In genomic region chr6:56938634-56939294, GRCh38 we compare ENCODE assay signal across 9 cellular contexts. TPM values are rescaled to one million over a fixed set of nuclear protein-coding genes. Genes with fewer than 3 reads are reported as not detected.
DNase-seq lines count a peak whose midpoint lies in the region; ATAC-seq, FAIRE-seq and TF ChIP-seq lines count a peak whose summit lies in the region.
"Had no signal": no experiment of that assay in that cellular context is flagged by ENCODE, and none has a peak within 500 bp of the region (broad histone marks: within the 10 kb centered on the region; RNA-seq: fewer than 3 reads in every experiment).

No MANE protein-coding gene starts in this region.

- H3K36me3 ChIP-seq in BJ (ENCODE audit: control insufficient read depth, insufficient read depth, low read length) = no peaks in the 10 kb centered on the region
- no peaks in the 10 kb centered on the region for H3K36me3 ChIP-seq in CD8-positive, alpha-beta T cell (ENCODE audit: insufficient read depth, low read length)

- H3K36me3 Mint-ChIP-seq in CD8-positive, alpha-beta T cell = no peaks in the 10 kb centered on the region

- TF ChIP-seq POLR2A in lower leg skin (IDR thresholded peaks at IDR 0.05) = no peak

- H3K27me3 Mint-ChIP-seq in CD8-positive, alpha-beta T cell (ENCODE audit: low read depth) = peaks cover 9% of the 10 kb centered on the region

- WGBS in lower leg skin, 2 donors = 9 to 30% methylated on average over 1 of the region's 1 CpG

- no peak overlapping the region for H3K4me3 ChIP-seq in BJ (ENCODE audit: low read depth, low read length)
- H3K4me3 ChIP-seq in CD8-positive, alpha-beta T cell (ENCODE audit: low read depth, low read length) = no peak overlapping the region
- no peak overlapping the region for H3K4me3 ChIP-seq in lower leg skin (ENCODE audit: low read depth, poor library complexity, severe bottlenecking)

- H3K4me1 ChIP-seq in CD8-positive, alpha-beta T cell (ENCODE audit: insufficient read depth, low read length) = no peaks in the 10 kb centered on the region

- peaks cover 6% of the 10 kb centered on the region for H3K9me3 ChIP-seq in CD8-positive, alpha-beta T cell (ENCODE audit: low read length)

- intact Hi-C loops in CD8-positive, alpha-beta T cell (cut with DNase I, micrococcal nuclease) = no loop called here
- intact Hi-C loops in lower leg skin (cut with DNase I; ENCODE audit: low total_unique reads) = no loop called here

- H3K4me1 Mint-ChIP-seq in CD8-positive, alpha-beta T cell (ENCODE audit: low read depth) = no peaks in the 10 kb centered on the region

- POLR2A ChIA-PET in BJ (lab: Charles Lee) = no interaction called here
- POLR2A ChIA-PET in CD8-positive, alpha-beta T cell (lab: Charles Lee) = interaction anchor here (0.7 kb wide), 1 partner anchor 144 kb away, joined by 3 read pairs; no protein-coding TSS in a partner anchor

- CTCF ChIA-PET in BJ (lab: Yijun Ruan, JAX) = interaction anchor here (1.3 to 2.0 kb wide), 4 partner anchors 13 to 36 kb away, joined by 4 to 12 read pairs (median 6); partner anchors contain the start of gene BEND6
- CTCF ChIA-PET in CD8-positive, alpha-beta T cell (lab: Charles Lee) = no interaction called here

- no peak overlapping the region for H3K27ac Mint-ChIP-seq in CD8-positive, alpha-beta T cell

- no peak overlapping the region for H3K27ac ChIP-seq in CD8-positive, alpha-beta T cell (ENCODE audit: low read depth, low read length)

- peaks cover 10% of the 10 kb centered on the region for H3K9me3 Mint-ChIP-seq in CD8-positive, alpha-beta T cell

- H3K4me3 Mint-ChIP-seq in CD8-positive, alpha-beta T cell = no peak overlapping the region

- FAIRE-seq in islet of Langerhans (lab: Jason Lieb, UNC) = peak; percentile 38

- H3K27me3 ChIP-seq in BJ (ENCODE audit: control insufficient read depth, insufficient read depth, low read length) = no peaks in the 10 kb centered on the region
- no peaks in the 10 kb centered on the region for H3K27me3 ChIP-seq in CD8-positive, alpha-beta T cell (ENCODE audit: insufficient read depth, low read length)

- ATAC-seq in GM21825 (IDR thresholded peaks at IDR 0.05; ENCODE audit: unreplicated experiment) (peak; percentile 57), SK-N-SH treated with all-trans-retinoic acid at 6 μM for 48 hours (peak; percentile 97)
- no peak for ATAC-seq in CD8-positive, alpha-beta T cell

- no peak for TF ChIP-seq CTCF in BJ (IDR thresholded peaks at IDR 0.05; ENCODE audit: insufficient read depth, low read depth, low read length)
- no peak for TF ChIP-seq CTCF in CD8-positive, alpha-beta T cell (IDR thresholded peaks at IDR 0.05)
- TF ChIP-seq CTCF in lower leg skin (IDR thresholded peaks at IDR 0.05) = no peak

- peak; percentile 94 for DNase-seq in BJ (ENCODE audit: low read depth)
- DNase-seq in germinal center (ENCODE audit: low spot score) = no peak
- no peak for DNase-seq in CD8-positive, alpha-beta T cell
- DNase-seq in lower leg skin (ENCODE audit: low spot score in 2 of 2) = no peak
- no peak for DNase-seq in activated CD8-positive, alpha-beta memory T cell treated with anti-CD3 and anti-CD28 coated beads, Interleukin-2, amount 50 U/mL, for 4 hours
- DNase-seq: NCI-H526 had no signal

TF ChIP-seq in SK-N-SH treated with all-trans-retinoic acid at 6 μM for 48 hours, 23 proteins besides CTCF, POLR2A, EP300 and RAD21:
- no peak for TF ChIP-seq SNAI2 (CRISPR knock-in tag; IDR thresholded peaks at IDR 0.05)
- TF ChIP-seq ZNF8 (CRISPR knock-in tag; IDR thresholded peaks at IDR 0.05) = no peak
- TF ChIP-seq ISL1 (CRISPR knock-in tag; IDR thresholded peaks at IDR 0.05) = peak; percentile 42; the same call in 1 of the 2 replicates
- 0 out of 2 replicates have a peak, but pooled peaks have one; percentile 55 for TF ChIP-seq ZFP3 (CRISPR knock-in tag; IDR thresholded peaks at IDR 0.05)
- peak; percentile 14; the same call in 1 of the 2 replicates for TF ChIP-seq OSR1 (CRISPR knock-in tag; IDR thresholded peaks at IDR 0.05)

RNA-seq across cellular contexts. Expression of gene BEND6, which starts 16.1 kb away (rescaled TPM):
- polyA plus RNA-seq in BJ (2011; rRNA removed) = 4.8 and 9.8 TPM in 2 replicates
- 2.3 and 3.0 TPM in 2 replicates for polyA minus RNA-seq in BJ (2011; rRNA and poly(A)+ RNA removed)
- total RNA-seq in CD8-positive, alpha-beta T cell = not detected
- total RNA-seq in lower leg skin = under 1 TPM in 3 of 4 donors, not detected in 1; 0.27 to 0.58 (median 0.42) TPM
